Comparison of ENCODE assay signal across 8 cellular contexts in genomic region chr5:54419573-54420423, GRCh38. TPM values are rescaled to one million over a fixed set of nuclear protein-coding genes. Genes with fewer than 3 reads are reported as not detected.
DNase-seq lines count a peak whose midpoint lies in the region; TF ChIP-seq lines count a peak whose summit lies in the region.
"Not testable (repeated sequence)": the region's sequence is repeated elsewhere in the genome, so short reads cannot be mapped to it uniquely, and the experiment has no call there.

No MANE protein-coding gene starts in this region.

- TF ChIP-seq CTCF in fibroblast of pulmonary artery (IDR thresholded peaks at IDR 0.05; ENCODE audit: low read length, missing control alignments): peak; percentile 75
- peak; percentile 85 for TF ChIP-seq CTCF in mesothelial cell of epicardium (IDR thresholded peaks at IDR 0.05; ENCODE audit: unreplicated experiment)
- TF ChIP-seq CTCF in tibial nerve (IDR thresholded peaks at IDR 0.05): peak; percentile 66 to 80 (median 71)

- H3K4me3 ChIP-seq in H7 (ENCODE audit: insufficient read depth, low read depth, low read length); fibroblast of pulmonary artery (replicated peaks; ENCODE audit: low read depth, low read length); tibial nerve: not testable (repeated sequence)

- H3K9me3 ChIP-seq in tibial nerve: not testable (repeated sequence)

- not testable (repeated sequence) for H3K4me3 Mint-ChIP-seq in activated naive CD4-positive, alpha-beta T cell treated with anti-CD3 and anti-CD28 coated beads for 36 hours; mesothelial cell of epicardium

- not testable (repeated sequence) for TF ChIP-seq EP300 in tibial nerve (IDR thresholded peaks at IDR 0.05)

- H3K4me1 ChIP-seq in tibial nerve: not testable (repeated sequence)

- not testable (repeated sequence) for H3K9me3 Mint-ChIP-seq in activated naive CD4-positive, alpha-beta T cell treated with anti-CD3 and anti-CD28 coated beads for 36 hours; mesothelial cell of epicardium

- H3K27ac ChIP-seq in tibial nerve: not testable (repeated sequence)

- not testable (repeated sequence) for H3K27me3 Mint-ChIP-seq in activated naive CD4-positive, alpha-beta T cell treated with anti-CD3 and anti-CD28 coated beads for 36 hours (ENCODE audit: low read depth); mesothelial cell of epicardium (ENCODE audit: low read depth)

- not testable (repeated sequence) for H3K27ac Mint-ChIP-seq in activated naive CD4-positive, alpha-beta T cell treated with anti-CD3 and anti-CD28 coated beads for 36 hours; mesothelial cell of epicardium

- DNase-seq in DMS53 (lab: John Stamatoyannopoulos, UW) (peak; percentile 82), H7 (peak; percentile 49), MV-4-11 (lab: John Stamatoyannopoulos, UW) (peak; percentile 39), OCI-M1 (lab: John Stamatoyannopoulos, UW) (peak; percentile 82), fibroblast of pulmonary artery (ENCODE audit: low read depth) (peak; percentile 73), tibial nerve (ENCODE audit: low spot score in 2 of 2) (peak in 1 of 2 donors; percentile 55)
- DNase-seq in activated naive CD4-positive, alpha-beta T cell treated with anti-CD3 and anti-CD28 coated beads for 36 hours: peak; percentile 37
- DNase-seq in mesothelial cell of epicardium (ENCODE audit: low spot score in 2 of 2, unreplicated experiment in 2 of 2): not testable (repeated sequence)

- TF ChIP-seq POLR2A in tibial nerve (IDR thresholded peaks at IDR 0.05): not testable (repeated sequence)

- 45% methylated on average over 10 of the region's 10 CpGs for WGBS in tibial nerve, 2 donors

- CTCF ChIA-PET in activated naive CD4-positive, alpha-beta T cell treated with anti-CD3 and anti-CD28 coated beads for 36 hours (lab: Charles Lee): interaction anchor here (0.6 to 1.9 kb wide), 26 partner anchors 9 to 978 kb away, joined by 3 to 19 read pairs (median 3); no protein-coding TSS in a partner anchor

- not testable (repeated sequence) for H3K36me3 Mint-ChIP-seq in activated naive CD4-positive, alpha-beta T cell treated with anti-CD3 and anti-CD28 coated beads for 36 hours (ENCODE audit: low read depth); mesothelial cell of epicardium

- not testable (repeated sequence) for H3K27me3 ChIP-seq in H7 (ENCODE audit: control insufficient read depth, insufficient read depth, low read length); tibial nerve

- H3K36me3 ChIP-seq in H7 (replicated peaks; ENCODE audit: control insufficient read depth, insufficient read depth, low read length); tibial nerve: not testable (repeated sequence)

- intact Hi-C loops in activated naive CD4-positive, alpha-beta T cell treated with anti-CD3 and anti-CD28 coated beads for 36 hours (cut with micrococcal nuclease): loop anchor here (1.0 to 5.0 kb wide), 4 partner anchors 69 to 937 kb away; partner anchors contain the start of gene FST

- not testable (repeated sequence) for H3K4me1 Mint-ChIP-seq in activated naive CD4-positive, alpha-beta T cell treated with anti-CD3 and anti-CD28 coated beads for 36 hours (ENCODE audit: low read depth); mesothelial cell of epicardium

RNA-seq across cellular contexts. Expression of gene HSPB3, which starts 35.7 kb away (rescaled TPM):
- total RNA-seq in H7 (2014; rRNA removed; shearing (Covaris generic)): not detected in 2 replicates
- total RNA-seq in activated naive CD4-positive, alpha-beta T cell treated with anti-CD3 and anti-CD28 coated beads for 36 hours: not detected
- total RNA-seq in mesothelial cell of epicardium: not detected in 3 replicates
- total RNA-seq in tibial nerve: 1 to 10 TPM in 1 of 4 donors, under 1 TPM in 1, not detected in 2; 0.66 to 1.7 TPM
